In the genomic region with DNA sequence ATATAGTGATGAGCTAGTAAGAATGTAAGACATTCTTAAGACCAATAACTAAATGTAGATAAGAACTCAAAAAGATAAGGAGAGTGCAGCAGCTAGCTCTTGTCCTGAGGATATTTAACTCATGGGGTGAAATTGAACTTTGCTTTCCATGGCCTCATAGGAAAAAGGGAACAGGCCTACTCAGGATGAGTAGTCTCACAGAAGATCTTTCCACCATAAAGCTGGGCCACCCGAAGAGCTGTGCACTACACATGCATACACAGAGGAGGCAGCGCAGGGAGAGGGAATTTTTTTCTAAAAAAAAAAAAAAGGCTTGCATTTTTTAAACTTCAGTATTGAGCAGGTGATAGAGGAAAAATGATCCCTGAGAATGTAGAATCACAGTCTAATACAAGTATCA, we compare ENCODE assay signal across 1 cellular context.
TF ChIP-seq lines count a peak whose summit lies in the region.

No MANE protein-coding gene starts in this region.

TF ChIP-seq in HCT116, 20 proteins besides CTCF, POLR2A, EP300 and RAD21 (continued from another document):
- TF ChIP-seq CEBPB (IDR thresholded peaks at IDR 0.05; ENCODE audit: low read depth) = no peak
- TF ChIP-seq YY1 (IDR thresholded peaks at IDR 0.05; ENCODE audit: extremely low read depth, insufficient replicate concordance, low read depth, low read length) = no peak
- TF ChIP-seq FOSL1 (IDR thresholded peaks at IDR 0.05; ENCODE audit: low read depth) = no peak
- no peak for TF ChIP-seq EGR1 (IDR thresholded peaks at IDR 0.05; ENCODE audit: low read depth)
- no peak for TF ChIP-seq REST (IDR thresholded peaks at IDR 0.05; ENCODE audit: low read depth)
- TF ChIP-seq TCF7L2 (IDR thresholded peaks at IDR 0.05; ENCODE audit: borderline replicate concordance, extremely low read depth, insufficient read depth, insufficient read length) = no peak
